In genomic region chr20:48002517-48002970, GRCh38 we compare ENCODE assay signal across 1 cellular context.
A peak's percentile ranks its signal among the peaks of the same experiment; 100 is the strongest.
TF ChIP-seq lines count a peak whose summit lies in the region.

No MANE protein-coding gene starts in this region.

TF ChIP-seq in GM12878, 131 proteins besides CTCF, POLR2A, EP300 and RAD21 (continued from another document and continues in another):
- no peak for TF ChIP-seq CEBPZ (IDR thresholded peaks at IDR 0.05; ENCODE audit: low read depth, low read length)
- peak; percentile 67 for TF ChIP-seq PKNOX1 (IDR thresholded peaks at IDR 0.05)
- no peak for TF ChIP-seq WRNIP1 (IDR thresholded peaks at IDR 0.05; ENCODE audit: borderline replicate concordance, low read depth, low read length)
- TF ChIP-seq ZBTB11 (CRISPR knock-in tag; IDR thresholded peaks at IDR 0.05): no peak
- TF ChIP-seq ZNF592 (IDR thresholded peaks at IDR 0.05): no peak
- no peak for TF ChIP-seq SREBF2 (IDR thresholded peaks at IDR 0.05; ENCODE audit: low read length)
- TF ChIP-seq HDAC6 (IDR thresholded peaks at IDR 0.05; ENCODE audit: unreplicated experiment): no peak
- TF ChIP-seq ZZZ3 (IDR thresholded peaks at IDR 0.05; ENCODE audit: control insufficient read depth, insufficient read length, low read depth): no peak
- TF ChIP-seq SMC3 (IDR thresholded peaks at IDR 0.05; ENCODE audit: borderline replicate concordance, low read length): no peak; the same call in 1 of the 2 replicates
- TF ChIP-seq TCF12 (IDR thresholded peaks at IDR 0.05; ENCODE audit: low read depth, low read length): peak; percentile 51
- TF ChIP-seq GATAD2B (conservative IDR thresholded peaks at IDR 0.05; ENCODE audit: low read depth): peak; percentile 70; the same call in 1 of the 2 replicates
- peak; percentile 82 to 98; a peak in 3 of 4 replicates for TF ChIP-seq CEBPB (IDR thresholded peaks at IDR 0.05; ENCODE audit: borderline replicate concordance in 1 of 2, low read depth in 2 of 2, low read length in 2 of 2)
- TF ChIP-seq ZBTB33 (IDR thresholded peaks at IDR 0.05): 0 out of 2 replicates have a peak, but pooled peaks have one; percentile 43
- TF ChIP-seq PBX3 (IDR thresholded peaks at IDR 0.05; ENCODE audit: insufficient replicate concordance, low read depth, low read length): peak; percentile 16
- TF ChIP-seq IRF4 (IDR thresholded peaks at IDR 0.05; ENCODE audit: low read depth, low read length): peak; percentile 99
- no peak for TF ChIP-seq CHD1 (IDR thresholded peaks at IDR 0.05; ENCODE audit: low read depth, low read length)
- no peak for TF ChIP-seq CBFB (IDR thresholded peaks at IDR 0.05; ENCODE audit: low read depth)
- no peak for TF ChIP-seq YBX1 (IDR thresholded peaks at IDR 0.05)
- TF ChIP-seq ZSCAN29 (IDR thresholded peaks at IDR 0.05): no peak
- peak; percentile 45; the same call in 1 of the 2 replicates for TF ChIP-seq CHD2 (IDR thresholded peaks at IDR 0.05; ENCODE audit: borderline replicate concordance, low read depth, low read length)
- TF ChIP-seq PRDM15 (CRISPR knock-in tag; IDR thresholded peaks at IDR 0.05): no peak
- no peak for TF ChIP-seq ZBTB40 (IDR thresholded peaks at IDR 0.05; ENCODE audit: borderline replicate concordance)
- TF ChIP-seq EZH2 (IDR thresholded peaks at IDR 0.05; ENCODE audit: borderline replicate concordance, control insufficient read depth, low read depth, low read length): no peak
- TF ChIP-seq ATF7 (IDR thresholded peaks at IDR 0.05; ENCODE audit: low read depth): peak; percentile 72
- no peak for TF ChIP-seq ZNF384 (IDR thresholded peaks at IDR 0.05; ENCODE audit: borderline replicate concordance, low read depth, low read length)
- no peak for TF ChIP-seq ATF3 (IDR thresholded peaks at IDR 0.05; ENCODE audit: borderline replicate concordance, extremely low read depth, low read depth, low read length)
- TF ChIP-seq TBL1XR1 (IDR thresholded peaks at IDR 0.05; ENCODE audit: low read depth, low read length): peak; percentile 57; the same call in 1 of the 2 replicates
- no peak for TF ChIP-seq SMAD5 (IDR thresholded peaks at IDR 0.05; ENCODE audit: low read depth)
- peak; percentile 81 for TF ChIP-seq MEF2B (IDR thresholded peaks at IDR 0.05; ENCODE audit: partially characterized antibody, poor library complexity, severe bottlenecking)
- TF ChIP-seq FOXM1 (IDR thresholded peaks at IDR 0.05; ENCODE audit: low read depth, low read length): peak; percentile 97
